Comparison of ENCODE assay signal across 17 cellular contexts in genomic region chr7:8908889-8909288, GRCh38.
A peak's percentile ranks its signal among the peaks of the same experiment; 100 is the strongest.
DNase-seq lines count a peak whose midpoint lies in the region; ATAC-seq, FAIRE-seq and TF ChIP-seq lines count a peak whose summit lies in the region.
"Had no signal": no experiment of that assay in that cellular context is flagged by ENCODE, and none has a peak within 500 bp of the region (broad histone marks: within the 10 kb centered on the region; RNA-seq: fewer than 3 reads in every experiment).

No MANE protein-coding gene starts in this region.

- no peak for TF ChIP-seq EP300 in K562 (IDR thresholded peaks at IDR 0.05; ENCODE audit: low read length)

- DNase-seq in NCI-H146 (lab: John Stamatoyannopoulos, UW) (peak; percentile 7), NCI-H146 treated with DMSO at 0.1 percent for 48 hours (lab: John Stamatoyannopoulos, UW; ENCODE audit: unreplicated experiment) (no peak), DMS53 (lab: John Stamatoyannopoulos, UW) (peak; percentile 71), MM.1S (peak; percentile 55), K562 (ENCODE audit: extremely low read depth in 1 of 4, low spot score in 3 of 4) (no peak), epidermal melanocyte (ENCODE audit: insufficient read length, low spot score) (no peak), iPS-NIHi7 (ENCODE audit: extremely low spot score) (no peak), tibial artery (no peak)
- DNase-seq: Caco-2; CD4-positive, CD25-positive, alpha-beta regulatory T cell; DND-41; NCI-H1105 treated with DMSO at 0.1 percent for 48 hours; NCI-H187; NCI-H446; NCI-H774; SJCRH30 had no signal

- no peaks in the 10 kb centered on the region for H3F3A ChIP-seq in MM.1S (ENCODE audit: insufficient read depth, low read length)

- H3K9me2 ChIP-seq in MM.1S (replicated peaks; ENCODE audit: insufficient read depth, low read length) = no peaks in the 10 kb centered on the region

- H3K27ac ChIP-seq in MM.1S (ENCODE audit: low read length) = no peak overlapping the region
- H3K27ac ChIP-seq in K562 (ENCODE audit: extremely low read depth, low read depth, low read length) = no peak overlapping the region
- H3K27ac ChIP-seq in tibial artery = no peak overlapping the region
- H3K27ac ChIP-seq: SJCRH30 had no signal

- intact Hi-C loops in K562 (cut with micrococcal nuclease) = no loop called here
- intact Hi-C loops in tibial artery (cut with DNase I; ENCODE audit: low total_unique reads) = no loop called here

- H3K27me3 ChIP-seq in MM.1S (replicated peaks; ENCODE audit: insufficient read depth, low read length) (no peaks in the 10 kb centered on the region), K562 (ENCODE audit: control insufficient read depth in 2 of 2, insufficient read depth in 2 of 2, low read length in 2 of 2) (no peaks in the 10 kb centered on the region), tibial artery (no peaks in the 10 kb centered on the region)
- H3K27me3 ChIP-seq: SJCRH30 had no signal

- no peak for TF ChIP-seq RAD21 in K562 (CRISPR knock-in tag; conservative IDR thresholded peaks at IDR 0.05 in 1 of 2, IDR thresholded peaks at IDR 0.05 in 1 of 2)

- 0% methylated on average over 1 of the region's 1 CpG for WGBS in K562 (ENCODE audit: insufficient coverage, low coverage, missing lambda C conversion rate)

- H3K4me2 ChIP-seq in MM.1S (ENCODE audit: low read depth, low read length) = no peak overlapping the region
- no peak overlapping the region for H3K4me2 ChIP-seq in K562 (ENCODE audit: insufficient read depth, low read length)

- in situ Hi-C loops in K562 (cut with MboI) = no loop called here

- no peaks in the 10 kb centered on the region for H3K79me2 ChIP-seq in MM.1S (ENCODE audit: low read length)
- no peaks in the 10 kb centered on the region for H3K79me2 ChIP-seq in K562 (ENCODE audit: control insufficient read depth, insufficient read depth, low read length)

- no peak overlapping the region for H3K4me3 ChIP-seq in MM.1S (ENCODE audit: low read length)
- no peak overlapping the region for H3K4me3 ChIP-seq in K562
- no peak overlapping the region for H3K4me3 ChIP-seq in tibial artery
- H3K4me3 ChIP-seq: HAP-1, SJCRH30 had no signal

- CTCF ChIA-PET in K562 (lab: Yijun Ruan, JAX; ENCODE audit: low intra/inter-chr PET ratio) = no interaction called here

- H3K9me1 ChIP-seq in K562 (ENCODE audit: control insufficient read depth, insufficient read depth, low read length) = no peaks in the 10 kb centered on the region

- POLR2A ChIA-PET in K562 (lab: Yijun Ruan, JAX) = interaction anchor here (0.6 kb wide), 1 partner anchor 180 kb away, joined by 3 read pairs; no protein-coding TSS in a partner anchor

- no peak for FAIRE-seq in K562 (lab: Jason Lieb, UNC)

- no peaks in the 10 kb centered on the region for H4K20me1 ChIP-seq in MM.1S (ENCODE audit: insufficient read depth, low read length)
- no peaks in the 10 kb centered on the region for H4K20me1 ChIP-seq in K562 (replicated peaks; ENCODE audit: control insufficient read depth, insufficient read depth, low read length)

- no peak for TF ChIP-seq POLR2A in K562 (conservative IDR thresholded peaks at IDR 0.05)

- TF ChIP-seq CTCF in MM.1S (IDR thresholded peaks at IDR 0.05; ENCODE audit: low read length) (peak; percentile 18; the same call in 1 of the 2 replicates), K562 (IDR thresholded peaks at IDR 0.05 in 2 of 3, conservative IDR thresholded peaks at IDR 0.05 in 1 of 3; ENCODE audit: insufficient read depth in 2 of 3, low read depth in 1 of 3, low read length in 3 of 3) (no peak), tibial artery (IDR thresholded peaks at IDR 0.05) (no peak)

- H2AFZ ChIP-seq in MM.1S (ENCODE audit: low read length) (no peak overlapping the region), K562 (ENCODE audit: low read depth, low read length) (no peak overlapping the region)

- no peak overlapping the region for H3K9ac ChIP-seq in MM.1S (ENCODE audit: low read length)
- no peak overlapping the region for H3K9ac ChIP-seq in K562 (ENCODE audit: insufficient read depth in 1 of 2, low read depth in 2 of 2, low read length in 2 of 2)

- H3K36me3 ChIP-seq in MM.1S (replicated peaks; ENCODE audit: insufficient read depth, low read length) (no peaks in the 10 kb centered on the region), K562 (ENCODE audit: control insufficient read depth, insufficient read depth, low read length) (no peaks in the 10 kb centered on the region), tibial artery (no peaks in the 10 kb centered on the region)
- H3K36me3 ChIP-seq: HAP-1, SJCRH30 had no signal

- no TSS peak for BruUV-seq in K562 (replicated peaks; lab: Mats Ljungman, UMichigan)

- H3K9me3 ChIP-seq in MM.1S (replicated peaks; ENCODE audit: insufficient read depth, low read length) = no peaks in the 10 kb centered on the region
- no peaks in the 10 kb centered on the region for H3K9me3 ChIP-seq in K562 (replicated peaks; ENCODE audit: control insufficient read depth, insufficient read depth, low read depth, low read length)
- no peaks in the 10 kb centered on the region for H3K9me3 ChIP-seq in tibial artery
- H3K9me3 ChIP-seq: Caco-2, HAP-1, SJCRH30 had no signal

- H3K4me1 ChIP-seq in MM.1S (ENCODE audit: low read length) = no peaks in the 10 kb centered on the region
- no peaks in the 10 kb centered on the region for H3K4me1 ChIP-seq in K562 (replicated peaks in 1 of 2; ENCODE audit: control insufficient read depth in 2 of 2, insufficient read depth in 2 of 2, low read length in 2 of 2)
- no peaks in the 10 kb centered on the region for H3K4me1 ChIP-seq in tibial artery
- H3K4me1 ChIP-seq: Caco-2, HAP-1, SJCRH30 had no signal

- ATAC-seq in K562 = no peak

TF ChIP-seq in K562, 482 proteins besides CTCF, POLR2A, EP300 and RAD21 (continues in another document):
- TF ChIP-seq ZNF318 (IDR thresholded peaks at IDR 0.05; ENCODE audit: borderline replicate concordance in 1 of 2, low read depth in 1 of 2) = no peak
- no peak for TF ChIP-seq ZNF77 (CRISPR knock-in tag; IDR thresholded peaks at IDR 0.05)
- no peak for TF ChIP-seq ZNF449 (CRISPR knock-in tag; IDR thresholded peaks at IDR 0.05)

Comparison
In these comparisons a context has a peak if more than half of its experiments do, and no peak if none do; other contexts are left out.
1. DNase-seq: peak in NCI-H146 (single experiment), DMS53 (single experiment) and MM.1S (single experiment); none in NCI-H146 treated with DMSO at 0.1 percent for 48 hours (single experiment), K562 (0 of 4), epidermal melanocyte (single experiment), iPS-NIHi7 (single experiment) and tibial artery (0 of 2).